Comparison of ENCODE assay signal across 2 cellular contexts in genomic region chr6:109491207-109491938, GRCh38.
A peak's percentile ranks its signal among the peaks of the same experiment; 100 is the strongest.
TF ChIP-seq lines count a peak whose summit lies in the region.

No MANE protein-coding gene starts in this region.

TF ChIP-seq in WTC11, 78 proteins besides CTCF, POLR2A, EP300 and RAD21:
- no peak for TF ChIP-seq ZNF281 (CRISPR knock-in tag; IDR thresholded peaks at IDR 0.05)
- TF ChIP-seq TP53 (CRISPR knock-in tag; IDR thresholded peaks at IDR 0.05), result no peak
- TF ChIP-seq ZNF512 (CRISPR knock-in tag; IDR thresholded peaks at IDR 0.05; ENCODE audit: borderline replicate concordance), result no peak
- no peak for TF ChIP-seq AFF4 (CRISPR knock-in tag; IDR thresholded peaks at IDR 0.05; ENCODE audit: borderline replicate concordance)
- no peak for TF ChIP-seq ZNF532 (CRISPR knock-in tag; IDR thresholded peaks at IDR 0.05; ENCODE audit: borderline replicate concordance)
- no peak for TF ChIP-seq NFYB (CRISPR knock-in tag; conservative IDR thresholded peaks at IDR 0.05; ENCODE audit: low read depth)
TF ChIP-seq in WTC11: peak in this region for 0.

TF ChIP-seq in HepG2, 621 proteins besides CTCF, POLR2A, EP300 and RAD21:
- no peak for TF ChIP-seq ZNF274 (CRISPR knock-in tag; IDR thresholded peaks at IDR 0.05)
- TF ChIP-seq MAFK (conservative IDR thresholded peaks at IDR 0.05 in 1 of 2, IDR thresholded peaks at IDR 0.05 in 1 of 2; ENCODE audit: low read length in 2 of 2), result peak; percentile 11 to 19; a peak in 2 of 4 replicates
- TF ChIP-seq NR2F1 (CRISPR knock-in tag; IDR thresholded peaks at IDR 0.05), result no peak
